In genomic region chr12:107349008-107349747, GRCh38 we compare ENCODE assay signal across 9 cellular contexts.
DNase-seq lines count a peak whose midpoint lies in the region; ATAC-seq and TF ChIP-seq lines count a peak whose summit lies in the region.
"Had no signal": no experiment of that assay in that cellular context is flagged by ENCODE, and none has a peak within 500 bp of the region (broad histone marks: within the 10 kb centered on the region; RNA-seq: fewer than 3 reads in every experiment).

No MANE protein-coding gene starts in this region.

- in situ Hi-C loops in astrocyte of the spinal cord (cut with HindIII; ENCODE audit: low sequenced_read_pairs) = no loop called here

- H3K9me3 Mint-ChIP-seq in activated naive CD4-positive, alpha-beta T cell treated with anti-CD3 and anti-CD28 coated beads, Interleukin-2, amount 50 U/mL, for 72 hours = peaks cover 3 to 11% of the 10 kb centered on the region in 2 donors

- peaks cover 0 to 20% of the 10 kb centered on the region in 2 donors for H3K36me3 Mint-ChIP-seq in activated naive CD4-positive, alpha-beta T cell treated with anti-CD3 and anti-CD28 coated beads, Interleukin-2, amount 50 U/mL, for 72 hours

- no peak overlapping the region for H3K4me3 ChIP-seq in astrocyte of the spinal cord (ENCODE audit: low read depth, low read length)

- no peak for TF ChIP-seq CTCF in astrocyte of the spinal cord (IDR thresholded peaks at IDR 0.05; ENCODE audit: low read depth, low read length)

- no peak for ATAC-seq in HG02840 (IDR thresholded peaks at IDR 0.05; ENCODE audit: low FRiP score, unreplicated experiment)
- no peak for ATAC-seq in activated naive CD4-positive, alpha-beta T cell treated with anti-CD3 and anti-CD28 coated beads, Interleukin-2, amount 50 U/mL, for 72 hours
- no peak for ATAC-seq in HG03469 (IDR thresholded peaks at IDR 0.05; ENCODE audit: unreplicated experiment)

- DNase-seq in AG20443 (ENCODE audit: low spot score) (peak; percentile 58), M059J (ENCODE audit: low read depth) (peak; percentile 95), astrocyte of the spinal cord (ENCODE audit: low read depth, low spot score) (peak; percentile 93), left kidney (ENCODE audit: low read depth, low spot score) (peak; percentile 10)
- DNase-seq in effector CD8-positive, alpha-beta T cell (lab: John Stamatoyannopoulos, UW) = no peak
- no peak for DNase-seq in activated naive CD4-positive, alpha-beta T cell treated with anti-CD3 and anti-CD28 coated beads, Interleukin-2, amount 50 U/mL, for 72 hours (ENCODE audit: low spot score in 2 of 2)
- DNase-seq: NCI-H774 had no signal

- no peak overlapping the region for H3K27ac Mint-ChIP-seq in activated naive CD4-positive, alpha-beta T cell treated with anti-CD3 and anti-CD28 coated beads, Interleukin-2, amount 50 U/mL, for 72 hours

Comparison
In these comparisons a context has a peak if more than half of its experiments do, and no peak if none do; other contexts are left out.
1. DNase-seq: peak in AG20443 (single experiment), M059J (single experiment), astrocyte of the spinal cord (single experiment) and left kidney (single experiment); none in effector CD8-positive, alpha-beta T cell (single experiment) and activated naive CD4-positive, alpha-beta T cell treated with anti-CD3 and anti-CD28 coated beads, Interleukin-2, amount 50 U/mL, for 72 hours (0 of 2).